ENCODE assay signal across 1 cellular context in the genomic region with DNA sequence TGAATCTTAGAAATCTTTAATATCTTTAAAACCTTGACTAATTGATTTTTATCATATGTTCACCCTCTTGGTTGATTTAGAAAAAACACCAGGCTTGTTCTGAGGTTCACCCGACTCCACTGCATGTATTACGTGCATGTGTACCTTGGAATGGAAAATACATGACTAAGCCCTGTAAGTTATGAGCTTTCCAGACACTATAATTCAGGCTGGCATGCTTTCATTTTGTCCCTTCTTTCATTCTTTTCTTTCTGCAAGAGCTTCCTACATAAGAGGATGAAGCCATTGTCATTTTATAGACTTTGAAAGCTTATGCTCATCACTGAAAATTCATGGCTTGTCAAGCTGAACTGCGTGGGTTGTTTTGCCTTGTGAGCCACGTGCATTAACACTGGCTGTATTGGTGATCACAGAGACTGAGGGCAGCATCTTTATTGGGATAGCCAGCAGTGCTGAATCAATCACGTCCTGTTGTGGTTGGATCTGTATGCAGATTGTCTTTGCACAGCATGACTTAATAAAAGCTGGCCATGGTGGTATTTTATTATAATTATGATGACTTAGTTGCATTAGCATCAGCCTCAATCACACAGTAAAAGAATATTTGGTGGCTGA.
TF ChIP-seq lines count a peak whose summit lies in the region.

No MANE protein-coding gene starts in this region.

TF ChIP-seq in SK-N-SH treated with all-trans-retinoic acid at 6 μM for 48 hours, 23 proteins besides CTCF, POLR2A, EP300 and RAD21 (continued from another document):
- no peak for TF ChIP-seq CREB5 (CRISPR knock-in tag; IDR thresholded peaks at IDR 0.05; ENCODE audit: low read depth)
